9 cellular contexts compared by ENCODE assay signal in the genomic region with DNA sequence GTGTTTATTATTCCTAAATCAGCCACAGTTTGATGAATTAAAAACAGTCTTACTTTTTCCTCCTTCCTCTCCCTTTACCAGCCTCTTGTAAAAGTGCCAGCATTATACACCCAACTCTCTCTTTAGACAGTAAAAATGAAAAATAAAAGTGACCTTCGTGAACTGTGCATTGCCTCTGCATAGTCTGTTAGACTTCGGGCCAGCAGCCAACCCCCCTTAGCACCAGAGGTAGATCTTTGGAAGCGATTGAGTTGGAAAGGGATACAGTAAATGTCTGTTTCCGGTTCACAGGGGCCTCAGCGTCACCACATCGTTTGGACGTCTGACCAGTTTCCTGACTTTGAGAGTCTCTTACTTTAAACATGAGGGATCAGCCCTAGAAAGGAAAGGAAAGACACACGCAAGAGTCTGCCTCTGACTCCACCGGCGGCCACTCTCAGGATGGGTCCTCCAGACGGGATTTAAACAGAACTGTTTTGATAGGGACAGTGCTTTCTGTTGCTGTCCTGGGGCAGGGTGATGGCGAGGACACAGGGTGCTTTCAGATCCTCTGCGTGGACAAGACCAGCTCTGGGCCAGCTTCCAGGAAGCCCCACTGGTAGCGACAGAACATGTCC.
DNase-seq lines count a peak whose midpoint lies in the region; ATAC-seq and TF ChIP-seq lines count a peak whose summit lies in the region.
"Had no signal": no experiment of that assay in that cellular context is flagged by ENCODE, and none has a peak within 500 bp of the region (broad histone marks: within the 10 kb centered on the region; RNA-seq: fewer than 3 reads in every experiment).

No MANE protein-coding gene starts in this region.

- TF ChIP-seq CTCF in Peyer's patch (IDR thresholded peaks at IDR 0.05), result no peak
- TF ChIP-seq CTCF in mucosa of descending colon (IDR thresholded peaks at IDR 0.05), result no peak

- H3K4me2 ChIP-seq in Karpas-422 (ENCODE audit: low read depth, low read length, poor library complexity, severe bottlenecking), result no peak overlapping the region

- H3K4me1 ChIP-seq in ACC112 (ENCODE audit: control insufficient read depth, insufficient read depth, low read length, unreplicated experiment) (peaks cover 23% of the 10 kb centered on the region), Peyer's patch (peaks cover 0 to 31% (median 0%) of the 10 kb centered on the region in 4 donors), mucosa of descending colon (ENCODE audit: low read depth) (peaks cover 20% of the 10 kb centered on the region), Karpas-422 (ENCODE audit: low read length) (no peaks in the 10 kb centered on the region)

- H3K36me3 ChIP-seq in ACC112 (ENCODE audit: insufficient read depth, low read length), result no peaks in the 10 kb centered on the region
- no peaks in the 10 kb centered on the region for H3K36me3 ChIP-seq in Peyer's patch
- no peaks in the 10 kb centered on the region for H3K36me3 ChIP-seq in mucosa of descending colon (ENCODE audit: low read depth)
- no peaks in the 10 kb centered on the region for H3K36me3 ChIP-seq in Karpas-422 (ENCODE audit: insufficient read depth, low read length)

- H3K4me3 ChIP-seq in ACC112 (ENCODE audit: low read depth, low read length) (no peak overlapping the region), Peyer's patch (no peak overlapping the region), mucosa of descending colon (no peak overlapping the region), Karpas-422 (ENCODE audit: low read length) (no peak overlapping the region)

- no peaks in the 10 kb centered on the region for H3K27me3 ChIP-seq in ACC112 (ENCODE audit: insufficient read depth, low read length)
- H3K27me3 ChIP-seq in Peyer's patch, result no peaks in the 10 kb centered on the region
- H3K27me3 ChIP-seq in Karpas-422 (ENCODE audit: low read length), result no peaks in the 10 kb centered on the region

- H3K79me2 ChIP-seq in ACC112 (ENCODE audit: control insufficient read depth, insufficient read depth, low read length, unreplicated experiment) (no peaks in the 10 kb centered on the region), Karpas-422 (ENCODE audit: low read length) (no peaks in the 10 kb centered on the region)

- peak overlapping the region; percentile 21 for H2AFZ ChIP-seq in ACC112 (ENCODE audit: low read length, unreplicated experiment)
- no peak overlapping the region for H2AFZ ChIP-seq in Karpas-422 (ENCODE audit: low read length)

- H4K20me1 ChIP-seq in Karpas-422 (ENCODE audit: insufficient read depth, low read depth, low read length), result no peaks in the 10 kb centered on the region

- H3K27ac ChIP-seq in ACC112 (ENCODE audit: low read depth, low read length) (peak overlapping the region; percentile 92), Peyer's patch (peak overlapping the region in 3 of 4 donors; percentile 15 to 62 (median 58)), epithelial cell of prostate (peak overlapping the region; percentile 68), Karpas-422 (ENCODE audit: low read length) (no peak overlapping the region)

- ATAC-seq in mucosa of descending colon (peak; percentile 63), GM18909 (IDR thresholded peaks at IDR 0.05; ENCODE audit: poor library complexity, unreplicated experiment) (no peak), HG02852 (IDR thresholded peaks at IDR 0.05; ENCODE audit: unreplicated experiment) (no peak), HG03432 (IDR thresholded peaks at IDR 0.05; ENCODE audit: unreplicated experiment) (no peak)

- H3K9me3 ChIP-seq in Peyer's patch (no peaks in the 10 kb centered on the region), mucosa of descending colon (no peaks in the 10 kb centered on the region), Karpas-422 (ENCODE audit: low read length) (no peaks in the 10 kb centered on the region)

- intact Hi-C loops in mucosa of descending colon (cut with DNase I, micrococcal nuclease), result no loop called here

- H3K9ac ChIP-seq in Karpas-422 (ENCODE audit: low read length), result no peak overlapping the region

- TF ChIP-seq POLR2A in Peyer's patch (IDR thresholded peaks at IDR 0.05), result no peak

- H3K9me2 ChIP-seq in Karpas-422 (replicated peaks; ENCODE audit: insufficient read depth, low read length), result no peaks in the 10 kb centered on the region

- peak in 1 of 3 donors; percentile 51 for DNase-seq in Peyer's patch
- no peak for DNase-seq in epithelial cell of prostate (ENCODE audit: low read depth, low spot score)
- peak; percentile 54 to 56 (median 55) for DNase-seq in mucosa of descending colon
- DNase-seq in Karpas-422, result no peak
- DNase-seq: stimulated activated CD4-positive, alpha-beta T cell treated with anti-CD3 and anti-CD28 coated beads, Interleukin-4, amount 100 ng/mL, for 24 hours had no signal

Comparison
In these comparisons a context has a peak if more than half of its experiments do, and no peak if none do; other contexts are left out.
1. DNase-seq: peak in mucosa of descending colon (3 of 3); none in epithelial cell of prostate (single experiment) and Karpas-422 (single experiment).